In the genomic region with DNA sequence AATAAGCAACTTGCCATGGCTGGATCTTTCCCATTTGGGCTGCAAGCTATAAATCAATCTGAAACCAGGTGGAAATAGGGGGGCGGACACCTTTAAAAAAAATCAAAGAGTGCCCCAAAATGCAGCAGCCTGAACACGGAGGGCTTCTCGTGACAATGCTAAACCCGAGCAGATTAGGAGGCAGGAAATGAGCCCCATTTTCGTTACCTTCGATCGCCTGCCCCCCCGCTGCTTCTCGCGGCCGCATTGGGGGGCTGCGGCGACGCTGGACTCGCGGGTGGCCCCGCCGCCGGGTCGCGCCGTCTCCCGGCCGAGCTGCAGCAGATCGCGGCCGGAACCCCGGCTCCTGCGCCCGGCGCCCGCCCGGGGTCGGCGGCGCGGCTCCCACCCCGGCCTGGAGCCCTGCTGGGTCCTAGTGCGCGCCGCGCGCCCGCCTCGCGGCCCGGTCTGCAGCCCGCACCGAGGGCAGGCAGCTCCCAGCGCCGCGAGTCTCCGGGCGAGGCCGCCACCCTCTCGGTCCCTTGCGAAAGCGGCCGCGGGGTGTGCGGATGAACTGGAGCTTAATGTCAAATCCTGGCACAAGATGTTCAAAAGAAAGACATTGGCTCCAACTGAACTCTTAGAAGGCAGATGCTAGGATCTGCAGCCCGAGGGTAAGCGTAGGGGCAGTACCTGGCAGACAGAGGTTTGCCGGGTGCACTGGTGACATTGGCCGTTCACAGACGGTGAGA, we compare ENCODE assay signal across 8 cellular contexts.
DNase-seq lines count a peak whose midpoint lies in the region; ATAC-seq and TF ChIP-seq lines count a peak whose summit lies in the region.

No MANE protein-coding gene starts in this region.

- peaks cover 83% of the 10 kb centered on the region for H3K4me1 Mint-ChIP-seq in stimulated activated naive CD8-positive, alpha-beta T cell treated with anti-CD3 and anti-CD28 coated beads, Interleukin-15, Interleukin-2, amounts not matched to agents 100 ng/mL and 50 ng/mL, for 24 hours (ENCODE audit: low read depth)

- H3F3A ChIP-seq in OCI-LY1 (ENCODE audit: insufficient read depth, low read length): no peaks in the 10 kb centered on the region

- peak overlapping the region; percentile 67 for H2AFZ ChIP-seq in OCI-LY1 (ENCODE audit: low read length)

- no peaks in the 10 kb centered on the region for H4K20me1 ChIP-seq in OCI-LY1 (ENCODE audit: insufficient read depth, low read length)

- peaks cover 3% of the 10 kb centered on the region for H3K36me3 Mint-ChIP-seq in stimulated activated naive CD8-positive, alpha-beta T cell treated with anti-CD3 and anti-CD28 coated beads, Interleukin-15, Interleukin-2, amounts not matched to agents 100 ng/mL and 50 ng/mL, for 24 hours (ENCODE audit: low read depth)

- no peak for TF ChIP-seq CTCF in OCI-LY1 (IDR thresholded peaks at IDR 0.05; ENCODE audit: low read length)

- no peaks in the 10 kb centered on the region for H3K36me3 ChIP-seq in OCI-LY1 (ENCODE audit: insufficient read depth, low read length)

- H3K79me2 ChIP-seq in OCI-LY1 (ENCODE audit: insufficient read depth, low read length): no peaks in the 10 kb centered on the region

- no peak overlapping the region for H3K27ac ChIP-seq in OCI-LY1 (ENCODE audit: low read depth, low read length, poor library complexity, severe bottlenecking)

- no peaks in the 10 kb centered on the region for H3K9me2 ChIP-seq in OCI-LY1 (ENCODE audit: low read depth, low read length)

- H3K4me2 ChIP-seq in OCI-LY1 (ENCODE audit: low read length): peak overlapping the region; percentile 80

- peak overlapping the region; percentile 71 for H3K4me3 ChIP-seq in OCI-LY1 (ENCODE audit: low read depth, low read length, poor library complexity, severe bottlenecking)

- H3K27me3 Mint-ChIP-seq in stimulated activated naive CD8-positive, alpha-beta T cell treated with anti-CD3 and anti-CD28 coated beads, Interleukin-15, Interleukin-2, amounts not matched to agents 100 ng/mL and 50 ng/mL, for 24 hours: no peaks in the 10 kb centered on the region

- peak; percentile 61 for ATAC-seq in GM19395 (IDR thresholded peaks at IDR 0.05; ENCODE audit: unreplicated experiment)
- peak; percentile 44 for ATAC-seq in HG03469 (IDR thresholded peaks at IDR 0.05; ENCODE audit: unreplicated experiment)

- no peaks in the 10 kb centered on the region for H3K9me3 Mint-ChIP-seq in stimulated activated naive CD8-positive, alpha-beta T cell treated with anti-CD3 and anti-CD28 coated beads, Interleukin-15, Interleukin-2, amounts not matched to agents 100 ng/mL and 50 ng/mL, for 24 hours

- H3K4me1 ChIP-seq in OCI-LY1 (ENCODE audit: insufficient read depth, low read length, severe bottlenecking): peaks cover 27% of the 10 kb centered on the region

- H3K9ac ChIP-seq in OCI-LY1 (ENCODE audit: low read length): peak overlapping the region; percentile 74

- peaks cover 3% of the 10 kb centered on the region for H3K27me3 ChIP-seq in OCI-LY1 (ENCODE audit: insufficient read depth, low read length)

- no peaks in the 10 kb centered on the region for H3K9me3 ChIP-seq in OCI-LY1 (ENCODE audit: low read length)

- DNase-seq in CMK (ENCODE audit: low read depth) (peak; percentile 31), fibroblast of gingiva (ENCODE audit: low read depth) (peak; percentile 76), myocyte (ENCODE audit: low read depth) (peak; percentile 73)
- DNase-seq in activated T-cell treated with anti-CD3 and anti-CD28 coated beads, Interleukin-2, amount 50 U/mL, for 48 hours: peak; percentile 81 to 85

- H3K27ac Mint-ChIP-seq in stimulated activated naive CD8-positive, alpha-beta T cell treated with anti-CD3 and anti-CD28 coated beads, Interleukin-15, Interleukin-2, amounts not matched to agents 100 ng/mL and 50 ng/mL, for 24 hours: peak overlapping the region; percentile 100

- H3K4me3 Mint-ChIP-seq in stimulated activated naive CD8-positive, alpha-beta T cell treated with anti-CD3 and anti-CD28 coated beads, Interleukin-15, Interleukin-2, amounts not matched to agents 100 ng/mL and 50 ng/mL, for 24 hours: peak overlapping the region; percentile 90

Comparison
In these comparisons a context has a peak if more than half of its experiments do, and no peak if none do; other contexts are left out.
1. DNase-seq: peak in every context shown above with its lines; median percentile 83 in activated T-cell treated with anti-CD3 and anti-CD28 coated beads, Interleukin-2, amount 50 U/mL, for 48 hours; 76 in fibroblast of gingiva; 73 in myocyte; 31 in CMK.